In the genomic region with DNA sequence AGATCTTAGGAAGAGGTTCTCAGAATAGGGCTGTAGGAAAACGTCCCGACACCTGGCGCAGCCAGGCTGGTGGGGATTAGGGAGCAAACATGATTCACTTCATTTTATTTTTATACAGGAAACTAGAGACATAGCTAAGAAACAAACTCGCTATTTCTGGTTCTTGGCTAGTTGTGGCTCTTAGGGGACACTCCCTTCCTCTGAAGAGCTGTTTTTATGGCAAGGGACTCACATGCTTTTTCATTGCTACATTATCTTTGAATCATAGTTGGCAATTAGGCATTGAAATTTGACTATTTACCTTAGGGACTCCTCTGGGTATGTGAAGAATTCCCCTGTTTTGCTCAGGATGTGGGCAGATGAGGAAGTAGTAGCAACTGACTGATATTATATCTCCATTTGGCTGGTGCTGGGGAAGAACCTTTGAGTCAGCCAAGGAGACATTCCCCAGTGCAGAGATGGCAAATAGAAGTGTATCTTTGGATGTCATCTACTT, we compare ENCODE assay signal across 8 cellular contexts.
A peak's percentile ranks its signal among the peaks of the same experiment; 100 is the strongest.
DNase-seq lines count a peak whose midpoint lies in the region; ATAC-seq, FAIRE-seq and TF ChIP-seq lines count a peak whose summit lies in the region.

No MANE protein-coding gene starts in this region.

- CTCF ChIA-PET in SK-N-SH (lab: Yijun Ruan, JAX) = interaction anchor here (1.0 to 1.5 kb wide), 3 partner anchors 11 to 251 kb away, joined by 3 to 5 read pairs (median 3); no protein-coding TSS in a partner anchor

- peaks cover 0 to 24% of the 10 kb centered on the region in 2 experiments; a peak in 2 of 4 replicates for H3K4me1 ChIP-seq in SK-N-SH (ENCODE audit: control insufficient read depth in 1 of 2, insufficient read depth in 2 of 2, low read depth in 1 of 2, low read length in 1 of 2)
- H3K4me1 ChIP-seq in esophagus (ENCODE audit: control insufficient read depth in 2 of 2, insufficient read depth in 2 of 2, low read length in 1 of 2) = no peaks in the 10 kb centered on the region

- H3K9ac ChIP-seq in SK-N-SH = no peak overlapping the region

- H3K27ac ChIP-seq in SK-N-SH (ENCODE audit: low read depth in 2 of 2, low read length in 1 of 2) (no peak overlapping the region), esophagus (ENCODE audit: low read depth in 2 of 2, low read length in 1 of 2) (peak overlapping the region; percentile 7 to 33)

- no peak for FAIRE-seq in urothelium cell line (lab: Jason Lieb, UNC)

- no peaks in the 10 kb centered on the region for H4K20me1 ChIP-seq in SK-N-SH (ENCODE audit: insufficient read depth)

- TF ChIP-seq CTCF in SK-N-SH (IDR thresholded peaks at IDR 0.05) (no peak), lower leg skin (IDR thresholded peaks at IDR 0.05) (no peak)

- no peaks in the 10 kb centered on the region for H3K9me2 ChIP-seq in SK-N-SH

- no peak overlapping the region for H3K4me2 ChIP-seq in SK-N-SH

- POLR2A ChIA-PET in SK-N-SH (lab: Yijun Ruan, JAX) = no interaction called here

- H3K27me3 ChIP-seq in SK-N-SH (ENCODE audit: insufficient read depth) (peaks cover 25% of the 10 kb centered on the region), esophagus (ENCODE audit: control insufficient read depth in 1 of 2, insufficient read depth in 2 of 2, low read length in 2 of 2) (no peaks in the 10 kb centered on the region)

- H3K9me3 ChIP-seq in SK-N-SH (no peaks in the 10 kb centered on the region; the same call in 1 of the 2 replicates), esophagus (ENCODE audit: control insufficient read depth in 2 of 2, insufficient read depth in 1 of 2, low read depth in 1 of 2, low read length in 1 of 2) (no peaks in the 10 kb centered on the region)

- intact Hi-C loops in lower leg skin (cut with DNase I; ENCODE audit: low total_unique reads) = no loop called here

- WGBS in SK-N-SH (ENCODE audit: low lambda C conversion rate) = 74% methylated on average over 4 of the region's 4 CpGs
- WGBS in esophagus, 2 donors = 19 to 27% methylated on average over 4 of the region's 4 CpGs
- 10 to 12% methylated on average over 4 of the region's 4 CpGs for WGBS in lower leg skin, 2 donors

- no peak overlapping the region for H3K4me3 ChIP-seq in SK-N-SH (ENCODE audit: low read depth in 2 of 2, low read length in 1 of 2)
- H3K4me3 ChIP-seq in esophagus (ENCODE audit: low read depth in 1 of 2, low read length in 2 of 2) = no peak overlapping the region
- H3K4me3 ChIP-seq in lower leg skin (ENCODE audit: low read depth, poor library complexity, severe bottlenecking) = no peak overlapping the region

- no peak for TF ChIP-seq RAD21 in SK-N-SH (IDR thresholded peaks at IDR 0.05; ENCODE audit: low read length)

- no peaks in the 10 kb centered on the region for H3K79me2 ChIP-seq in SK-N-SH (ENCODE audit: insufficient read depth)

- DNase-seq in SK-N-SH (no peak), NOMO-1 treated with DMSO at 0.1 percent for 48 hours (lab: John Stamatoyannopoulos, UW; ENCODE audit: unreplicated experiment) (peak; percentile 20), urothelium cell line (ENCODE audit: low spot score) (peak; percentile 32), lower leg skin (ENCODE audit: low spot score in 2 of 2) (no peak)
- DNase-seq in NK-92 treated with Interleukin-12 subunit alpha and Interleukin-12 subunit beta, amount 100 ng/mL, for 24 hours (lab: John Stamatoyannopoulos, UW) = no peak

- no peak overlapping the region for H2AFZ ChIP-seq in SK-N-SH (ENCODE audit: low read depth)

- H3K36me3 ChIP-seq in SK-N-SH (replicated peaks in 1 of 2; ENCODE audit: control insufficient read depth in 1 of 2, insufficient read depth in 2 of 2, low read length in 1 of 2) (no peaks in the 10 kb centered on the region), esophagus (ENCODE audit: control insufficient read depth in 2 of 2, insufficient read depth in 2 of 2, low read length in 1 of 2) (no peaks in the 10 kb centered on the region)

- no peak for ATAC-seq in SK-N-SH treated with all-trans-retinoic acid at 6 μM for 48 hours
- peak; percentile 71 for ATAC-seq in HG02678 (IDR thresholded peaks at IDR 0.05; ENCODE audit: unreplicated experiment)

- H3F3A ChIP-seq in SK-N-SH (replicated peaks; ENCODE audit: insufficient read depth) = no peaks in the 10 kb centered on the region

- no peak for TF ChIP-seq POLR2A in lower leg skin (IDR thresholded peaks at IDR 0.05)

- no peak; a peak in 1 of 4 replicates for TF ChIP-seq EP300 in SK-N-SH (IDR thresholded peaks at IDR 0.05; ENCODE audit: borderline replicate concordance in 1 of 2, low read depth in 1 of 2, low read length in 1 of 2)

TF ChIP-seq in SK-N-SH, 30 proteins besides CTCF, POLR2A, EP300 and RAD21 (continues in another document):
- TF ChIP-seq YY1 (IDR thresholded peaks at IDR 0.05; ENCODE audit: low read depth) (no peak), RXRA (IDR thresholded peaks at IDR 0.05; ENCODE audit: borderline replicate concordance, low read depth) (no peak), TEAD4 (IDR thresholded peaks at IDR 0.05; ENCODE audit: borderline replicate concordance, insufficient read depth) (peak; percentile 43; the same call in 1 of the 2 replicates), RCOR1 (IDR thresholded peaks at IDR 0.05; ENCODE audit: low read length) (no peak), GABPA (IDR thresholded peaks at IDR 0.05; ENCODE audit: low read depth) (no peak), RFX5 (IDR thresholded peaks at IDR 0.05; ENCODE audit: low read length) (no peak), NRF1 (IDR thresholded peaks at IDR 0.05; ENCODE audit: low read depth, low read length) (no peak), TCF12 (IDR thresholded peaks at IDR 0.05) (peak; percentile 73)
- TF ChIP-seq, protein P1, sequence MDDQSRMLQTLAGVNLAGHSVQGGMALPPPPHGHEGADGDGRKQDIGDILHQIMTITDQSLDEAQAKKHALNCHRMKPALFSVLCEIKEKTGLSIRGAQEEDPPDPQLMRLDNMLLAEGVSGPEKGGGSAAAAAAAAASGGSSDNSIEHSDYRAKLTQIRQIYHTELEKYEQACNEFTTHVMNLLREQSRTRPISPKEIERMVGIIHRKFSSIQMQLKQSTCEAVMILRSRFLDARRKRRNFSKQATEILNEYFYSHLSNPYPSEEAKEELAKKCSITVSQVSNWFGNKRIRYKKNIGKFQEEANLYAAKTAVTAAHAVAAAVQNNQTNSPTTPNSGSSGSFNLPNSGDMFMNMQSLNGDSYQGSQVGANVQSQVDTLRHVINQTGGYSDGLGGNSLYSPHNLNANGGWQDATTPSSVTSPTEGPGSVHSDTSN (IDR thresholded peaks at IDR 0.05) = 0 out of 2 replicates have a peak, but pooled peaks have one; percentile 11
- TF ChIP-seq, protein P2, sequence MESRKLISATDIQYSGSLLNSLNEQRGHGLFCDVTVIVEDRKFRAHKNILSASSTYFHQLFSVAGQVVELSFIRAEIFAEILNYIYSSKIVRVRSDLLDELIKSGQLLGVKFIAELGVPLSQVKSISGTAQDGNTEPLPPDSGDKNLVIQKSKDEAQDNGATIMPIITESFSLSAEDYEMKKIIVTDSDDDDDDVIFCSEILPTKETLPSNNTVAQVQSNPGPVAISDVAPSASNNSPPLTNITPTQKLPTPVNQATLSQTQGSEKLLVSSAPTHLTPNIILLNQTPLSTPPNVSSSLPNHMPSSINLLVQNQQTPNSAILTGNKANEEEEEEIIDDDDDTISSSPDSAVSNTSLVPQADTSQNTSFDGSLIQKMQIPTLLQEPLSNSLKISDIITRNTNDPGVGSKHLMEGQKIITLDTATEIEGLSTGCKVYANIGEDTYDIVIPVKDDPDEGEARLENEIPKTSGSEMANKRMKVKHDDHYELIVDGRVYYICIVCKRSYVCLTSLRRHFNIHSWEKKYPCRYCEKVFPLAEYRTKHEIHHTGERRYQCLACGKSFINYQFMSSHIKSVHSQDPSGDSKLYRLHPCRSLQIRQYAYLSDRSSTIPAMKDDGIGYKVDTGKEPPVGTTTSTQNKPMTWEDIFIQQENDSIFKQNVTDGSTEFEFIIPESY (IDR thresholded peaks at IDR 0.05; ENCODE audit: borderline replicate concordance, low read depth) = no peak

TF ChIP-seq in SK-N-SH treated with all-trans-retinoic acid at 6 μM for 48 hours, 23 proteins besides CTCF, POLR2A, EP300 and RAD21 (continues in another document):
- TF ChIP-seq ZNF565 (CRISPR knock-in tag; conservative IDR thresholded peaks at IDR 0.05; ENCODE audit: low read depth) (no peak), PPARA (CRISPR knock-in tag; IDR thresholded peaks at IDR 0.05; ENCODE audit: borderline replicate concordance) (no peak), TCF4 (CRISPR knock-in tag; IDR thresholded peaks at IDR 0.05; ENCODE audit: borderline replicate concordance) (no peak), ZFP30 (CRISPR knock-in tag; IDR thresholded peaks at IDR 0.05) (no peak), ZFP3 (CRISPR knock-in tag; IDR thresholded peaks at IDR 0.05) (no peak)
- TF ChIP-seq, protein P3, sequence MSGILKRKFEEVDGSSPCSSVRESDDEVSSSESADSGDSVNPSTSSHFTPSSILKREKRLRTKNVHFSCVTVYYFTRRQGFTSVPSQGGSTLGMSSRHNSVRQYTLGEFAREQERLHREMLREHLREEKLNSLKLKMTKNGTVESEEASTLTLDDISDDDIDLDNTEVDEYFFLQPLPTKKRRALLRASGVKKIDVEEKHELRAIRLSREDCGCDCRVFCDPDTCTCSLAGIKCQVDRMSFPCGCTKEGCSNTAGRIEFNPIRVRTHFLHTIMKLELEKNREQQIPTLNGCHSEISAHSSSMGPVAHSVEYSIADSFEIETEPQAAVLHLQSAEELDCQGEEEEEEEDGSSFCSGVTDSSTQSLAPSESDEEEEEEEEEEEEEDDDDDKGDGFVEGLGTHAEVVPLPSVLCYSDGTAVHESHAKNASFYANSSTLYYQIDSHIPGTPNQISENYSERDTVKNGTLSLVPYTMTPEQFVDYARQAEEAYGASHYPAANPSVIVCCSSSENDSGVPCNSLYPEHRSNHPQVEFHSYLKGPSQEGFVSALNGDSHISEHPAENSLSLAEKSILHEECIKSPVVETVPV (CRISPR knock-in tag; IDR thresholded peaks at IDR 0.05) = no peak
- TF ChIP-seq, protein P4, sequence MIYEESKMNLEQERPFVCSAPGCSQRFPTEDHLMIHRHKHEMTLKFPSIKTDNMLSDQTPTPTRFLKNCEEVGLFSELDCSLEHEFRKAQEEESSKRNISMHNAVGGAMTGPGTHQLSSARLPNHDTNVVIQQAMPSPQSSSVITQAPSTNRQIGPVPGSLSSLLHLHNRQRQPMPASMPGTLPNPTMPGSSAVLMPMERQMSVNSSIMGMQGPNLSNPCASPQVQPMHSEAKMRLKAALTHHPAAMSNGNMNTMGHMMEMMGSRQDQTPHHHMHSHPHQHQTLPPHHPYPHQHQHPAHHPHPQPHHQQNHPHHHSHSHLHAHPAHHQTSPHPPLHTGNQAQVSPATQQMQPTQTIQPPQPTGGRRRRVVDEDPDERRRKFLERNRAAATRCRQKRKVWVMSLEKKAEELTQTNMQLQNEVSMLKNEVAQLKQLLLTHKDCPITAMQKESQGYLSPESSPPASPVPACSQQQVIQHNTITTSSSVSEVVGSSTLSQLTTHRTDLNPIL (CRISPR knock-in tag; IDR thresholded peaks at IDR 0.05; ENCODE audit: low read depth) = no peak

Comparison
In these comparisons a context has a peak if more than half of its experiments do, and no peak if none do; other contexts are left out.
1. DNase-seq: peak in NOMO-1 treated with DMSO at 0.1 percent for 48 hours (single experiment) and urothelium cell line (single experiment); none in SK-N-SH (single experiment), lower leg skin (0 of 2) and NK-92 treated with Interleukin-12 subunit alpha and Interleukin-12 subunit beta, amount 100 ng/mL, for 24 hours (single experiment).
2. H3K27ac ChIP-seq: peak in esophagus (2 of 2); none in SK-N-SH (0 of 2).